ENCODE assay signal across 4 cellular contexts in the genomic region with DNA sequence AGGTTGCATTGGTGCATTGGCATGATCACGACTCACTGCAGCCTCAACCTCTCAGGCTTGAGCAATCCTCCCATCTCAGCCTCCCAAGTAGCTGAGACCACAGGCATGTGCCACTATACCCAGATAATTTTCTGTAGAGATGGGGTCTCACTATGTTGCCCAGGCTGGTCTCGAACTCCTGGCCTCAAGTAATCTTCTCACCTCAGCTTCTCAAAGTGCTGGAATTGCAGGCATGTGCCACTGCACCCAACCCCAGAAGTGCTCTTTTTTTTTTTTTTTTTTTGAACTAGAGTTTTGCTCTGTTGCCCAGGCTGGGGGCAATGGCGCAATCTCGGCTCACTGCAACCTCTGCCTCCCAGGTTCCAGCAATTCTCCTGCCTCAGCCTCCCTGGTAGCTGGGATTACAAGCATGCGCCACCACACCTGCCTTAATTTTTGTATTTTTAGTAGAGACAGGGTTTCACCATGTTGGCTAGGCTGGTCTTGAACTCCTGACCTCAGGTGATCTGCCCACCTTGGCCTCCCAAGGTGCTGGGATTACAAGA. TPM values are rescaled to one million over a fixed set of nuclear protein-coding genes. Genes with fewer than 3 reads are reported as not detected.
"Had no signal": no experiment of that assay in that cellular context is flagged by ENCODE, and none has a peak within 500 bp of the region (broad histone marks: within the 10 kb centered on the region; RNA-seq: fewer than 3 reads in every experiment).

No MANE protein-coding gene starts in this region.

RNA-seq across cellular contexts. Expression of gene OPN4, which starts 8.7 kb away (rescaled TPM):
- total RNA-seq: K562, PC-3, Peyer's patch, SJSA1 had no signal

RNA-seq across cellular contexts. Expression of gene LDB3, which starts 22.6 kb away (rescaled TPM):
- total RNA-seq: K562 had no signal
